ENCODE assay signal across 13 cellular contexts in the genomic region with DNA sequence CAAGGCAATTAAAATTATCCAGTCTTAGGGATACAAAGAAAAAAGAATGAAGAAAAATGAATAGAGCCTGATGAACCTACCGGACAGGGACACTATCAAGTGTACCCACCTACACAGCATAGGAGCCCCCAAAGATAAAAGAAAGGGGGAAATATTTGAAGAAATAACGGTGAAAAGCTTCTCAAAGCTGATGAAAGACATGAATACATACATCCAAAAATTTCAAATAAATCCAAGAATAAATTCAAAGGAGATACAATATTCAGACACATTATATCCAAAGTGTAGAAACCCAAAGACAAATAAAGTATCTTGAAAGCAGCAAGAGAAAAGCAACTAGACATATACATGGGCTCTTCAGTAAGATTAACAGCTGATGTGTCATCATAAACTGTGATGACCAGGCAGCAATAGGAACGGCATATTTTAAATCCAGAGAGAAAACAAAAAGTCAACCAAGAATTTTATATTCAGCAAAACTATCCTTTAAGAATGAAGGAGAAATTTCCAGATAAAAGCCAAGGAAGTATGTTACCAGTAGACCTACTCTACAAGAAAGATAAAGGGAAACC.
"Had no signal": no experiment of that assay in that cellular context is flagged by ENCODE, and none has a peak within 500 bp of the region (broad histone marks: within the 10 kb centered on the region; RNA-seq: fewer than 3 reads in every experiment).

No MANE protein-coding gene starts in this region.

- FAIRE-seq: urothelium cell line had no signal

- H3K4me3 Mint-ChIP-seq: activated naive CD8-positive, alpha-beta T cell treated with anti-CD3 and anti-CD28 coated beads for 36 hours; brain; neural crest cell had no signal

- DNase-seq: activated CD4-positive, alpha-beta T cell treated with anti-CD3 and anti-CD28 coated beads, Interleukin-2, amount 50 U/mL, for 1 hour; activated naive CD8-positive, alpha-beta T cell treated with anti-CD3 and anti-CD28 coated beads for 36 hours; activated T-cell treated with anti-CD3 and anti-CD28 coated beads for 4 hours; cortex of kidney; effector CD8-positive, alpha-beta T cell; foreskin melanocyte; head of caudate nucleus; stimulated activated CD4-positive, alpha-beta T cell treated with anti-CD3 and anti-CD28 coated beads, Interleukin-1b, Interleukin-23, amount 100 ng/mL, for 48 hours; T1000; tibial artery had no signal

- H3K4me3 ChIP-seq: tibial artery had no signal

- H3K27ac ChIP-seq: tibial artery had no signal

- H3K27ac Mint-ChIP-seq: brain had no signal

- H3K27me3 ChIP-seq: tibial artery had no signal
